Comparison of ENCODE assay signal across 19 cellular contexts in genomic region chr6:44062105-44062770, GRCh38.
DNase-seq lines count a peak whose midpoint lies in the region; ATAC-seq, FAIRE-seq and TF ChIP-seq lines count a peak whose summit lies in the region.
"Had no signal": no experiment of that assay in that cellular context is flagged by ENCODE, and none has a peak within 500 bp of the region (broad histone marks: within the 10 kb centered on the region; RNA-seq: fewer than 3 reads in every experiment).

No MANE protein-coding gene starts in this region.

- H3K4me3 ChIP-seq in DND-41 (ENCODE audit: low read depth in 1 of 2, low read length in 2 of 2) (no peak overlapping the region), astrocyte (ENCODE audit: insufficient read depth, low read depth, low read length) (no peak overlapping the region), sigmoid colon (no peak overlapping the region)

- DNase-seq in DND-41 (peak; percentile 31), astrocyte (ENCODE audit: low read depth) (no peak), foreskin keratinocyte (peak in 1 of 2 donors; percentile 76), sigmoid colon (no peak), GM19239 (ENCODE audit: insufficient read length, low spot score) (no peak)
- no peak for DNase-seq in activated effector memory CD4-positive, alpha-beta T cell treated with anti-CD3 and anti-CD28 coated beads, Interleukin-2, amount 50 U/mL, for 16 hours
- DNase-seq in NK-92 treated with Interleukin-12 subunit alpha and Interleukin-12 subunit beta, amount 100 ng/mL, for 24 hours (lab: John Stamatoyannopoulos, UW) = no peak
- DNase-seq: DMS 273 treated with DMSO at 0.1 percent for 48 hours, NCI-H1092, NCI-H2107, NCI-H774, retina, substantia nigra had no signal

- ATAC-seq in DND-41 (ENCODE audit: insufficient read depth, low read depth) = peak; percentile 47
- ATAC-seq in foreskin keratinocyte = peak; percentile 5
- no peak for ATAC-seq in GM21529 (IDR thresholded peaks at IDR 0.05; ENCODE audit: unreplicated experiment)
- ATAC-seq: activated CD8-positive, alpha-beta T cell treated with anti-CD3 and anti-CD28 coated beads, Interleukin-2, amount 10 ng/mL, durations not matched to agents 7 days and 5 days; T-cell had no signal

- peaks cover 2% of the 10 kb centered on the region for H3K27me3 Mint-ChIP-seq in astrocyte (ENCODE audit: low read depth, unreplicated experiment)

- H3K27ac ChIP-seq in DND-41 (ENCODE audit: low read length) (no peak overlapping the region), astrocyte (ENCODE audit: low read depth, low read length) (no peak overlapping the region), foreskin keratinocyte (peak overlapping the region; percentile 60), sigmoid colon (peak overlapping the region in 3 of 4 donors; percentile 20 to 84 (median 37))

- H4K20me1 ChIP-seq in DND-41 (ENCODE audit: insufficient read depth, low read length) (peaks cover 6% of the 10 kb centered on the region; the same call in 1 of the 2 replicates), astrocyte (ENCODE audit: insufficient read depth, low read length) (no peaks in the 10 kb centered on the region)

- H3K9me3 ChIP-seq in DND-41 (ENCODE audit: insufficient read depth, low read length, severe bottlenecking) = no peaks in the 10 kb centered on the region
- no peaks in the 10 kb centered on the region for H3K9me3 ChIP-seq in astrocyte (ENCODE audit: insufficient read depth, low read depth, low read length)
- H3K9me3 ChIP-seq in sigmoid colon = no peaks in the 10 kb centered on the region

- H3K4me3 Mint-ChIP-seq in astrocyte (ENCODE audit: unreplicated experiment) = no peak overlapping the region
- H3K4me3 Mint-ChIP-seq: activated CD8-positive, alpha-beta T cell treated with anti-CD3 and anti-CD28 coated beads, Interleukin-2, amount 10 ng/mL, durations not matched to agents 7 days and 5 days; endodermal cell; neural crest cell; T-cell had no signal

- H3K4me2 ChIP-seq in DND-41 (ENCODE audit: insufficient read depth, low read length) (no peak overlapping the region), astrocyte (ENCODE audit: low read length) (peak overlapping the region; percentile 11)

- no peak for TF ChIP-seq EP300 in sigmoid colon (IDR thresholded peaks at IDR 0.05)

- H3K79me2 ChIP-seq in DND-41 (ENCODE audit: insufficient read depth, low read length) (no peaks in the 10 kb centered on the region), astrocyte (ENCODE audit: insufficient read depth, low read length) (no peaks in the 10 kb centered on the region)

- H3K4me1 Mint-ChIP-seq in astrocyte (ENCODE audit: low read depth, unreplicated experiment) = peaks cover 45% of the 10 kb centered on the region
- H3K4me1 Mint-ChIP-seq: T-cell had no signal

- WGBS in sigmoid colon, 2 donors = 96 to 97% methylated on average over 3 of the region's 3 CpGs

- H3K4me1 ChIP-seq in DND-41 (ENCODE audit: insufficient read depth, low read length) (no peaks in the 10 kb centered on the region), astrocyte (ENCODE audit: insufficient read depth, low read length) (peaks cover 68% of the 10 kb centered on the region), foreskin keratinocyte (peaks cover 51% of the 10 kb centered on the region), sigmoid colon (peaks cover 0 to 60% (median 51%) of the 10 kb centered on the region in 4 donors)

- peak overlapping the region; percentile 8 for H3K27ac Mint-ChIP-seq in astrocyte (ENCODE audit: unreplicated experiment)
- H3K27ac Mint-ChIP-seq: activated CD8-positive, alpha-beta T cell treated with anti-CD3 and anti-CD28 coated beads, Interleukin-2, amount 10 ng/mL, durations not matched to agents 7 days and 5 days; endodermal cell; T-cell had no signal

- TF ChIP-seq POLR2A in sigmoid colon (IDR thresholded peaks at IDR 0.05) = no peak

- intact Hi-C loops in sigmoid colon (cut with DNase I) = no loop called here

- H3K36me3 ChIP-seq in DND-41 (ENCODE audit: insufficient read depth, low read length) (no peaks in the 10 kb centered on the region), astrocyte (ENCODE audit: insufficient read depth, low read length) (no peaks in the 10 kb centered on the region), sigmoid colon (no peaks in the 10 kb centered on the region)

- H3K27me3 ChIP-seq in DND-41 (ENCODE audit: insufficient read depth, low read length, poor library complexity) (peaks cover 6% of the 10 kb centered on the region), astrocyte (ENCODE audit: insufficient read depth, low read length) (no peaks in the 10 kb centered on the region), foreskin keratinocyte (no peaks in the 10 kb centered on the region), sigmoid colon (no peaks in the 10 kb centered on the region)

- TF ChIP-seq CTCF in DND-41 (IDR thresholded peaks at IDR 0.05; ENCODE audit: borderline replicate concordance, extremely low read depth, low read length, poor library complexity, severe bottlenecking) (no peak), astrocyte (IDR thresholded peaks at IDR 0.05; ENCODE audit: insufficient read depth, low read depth, low read length) (no peak), foreskin keratinocyte (conservative IDR thresholded peaks at IDR 0.05) (no peak), sigmoid colon (IDR thresholded peaks at IDR 0.05) (no peak)

- FAIRE-seq in astrocyte (lab: Jason Lieb, UNC) (no peak), GM19239 (lab: Jason Lieb, UNC) (no peak)
- FAIRE-seq: RCC 7860 had no signal

- H3K36me3 Mint-ChIP-seq in astrocyte (ENCODE audit: low read depth, unreplicated experiment) = no peaks in the 10 kb centered on the region
- H3K36me3 Mint-ChIP-seq: T-cell had no signal

- no peak overlapping the region for H2AFZ ChIP-seq in DND-41 (ENCODE audit: low read depth, low read length)
- H2AFZ ChIP-seq in astrocyte (ENCODE audit: low read depth, low read length) = no peak overlapping the region

- H3K9me3 Mint-ChIP-seq in astrocyte (ENCODE audit: unreplicated experiment) = peaks cover 11% of the 10 kb centered on the region
- H3K9me3 Mint-ChIP-seq: T-cell had no signal

- H3K9ac ChIP-seq in DND-41 (ENCODE audit: low read depth, low read length) (no peak overlapping the region), astrocyte (ENCODE audit: low read length) (no peak overlapping the region)

Comparison
In these comparisons a context has a peak if more than half of its experiments do, and no peak if none do; other contexts are left out.
1. H3K27ac ChIP-seq: peak in foreskin keratinocyte (single experiment) and sigmoid colon (3 of 4); none in DND-41 (single experiment) and astrocyte (single experiment).